In genomic region chr6:73293331-73293730, GRCh38 we compare ENCODE assay signal across 34 cellular contexts.
"Had no signal": no experiment of that assay in that cellular context is flagged by ENCODE, and none has a peak within 500 bp of the region (broad histone marks: within the 10 kb centered on the region; RNA-seq: fewer than 3 reads in every experiment).

No MANE protein-coding gene starts in this region.

- H3K4me3 ChIP-seq: MG63 had no signal

- DNase-seq: Karpas-422, Kasumi-1, MG63, MM.1S, MV-4-11, NCI-H1048, NCI-H1092, NCI-H1092 treated with DMSO at 0.1 percent for 48 hours, NCI-H1105, NCI-H1105 treated with DMSO at 0.1 percent for 48 hours, NCI-H1417, NCI-H1417 treated with DMSO at 0.1 percent for 48 hours, NCI-H1436, NCI-H1436 treated with DMSO at 0.1 percent for 48 hours, NCI-H146, NCI-H1694, NCI-H1694 treated with DMSO at 0.1 percent for 48 hours, NCI-H187, NCI-H187 treated with DMSO at 0.1 percent for 48 hours, NCI-H1930, NCI-H2029, NCI-H2029 treated with DMSO at 0.1 percent for 48 hours, NCI-H2081, NCI-H2081 treated with DMSO at 0.1 percent for 48 hours, NCI-H2107, NCI-H2171, NCI-H2171 treated with DMSO at 0.1 percent for 48 hours, NCI-H2227 treated with DMSO at 0.1 percent for 48 hours, NCI-H226, NCI-H345, NCI-H446, NCI-H446 treated with DMSO at 0.1 percent for 48 hours, NCI-H510A, NCI-H510A treated with DMSO at 0.1 percent for 48 hours had no signal

- H3K9me3 ChIP-seq: MG63 had no signal

- H3K27me3 ChIP-seq: MG63 had no signal
